9 cellular contexts compared by ENCODE assay signal in the genomic region with DNA sequence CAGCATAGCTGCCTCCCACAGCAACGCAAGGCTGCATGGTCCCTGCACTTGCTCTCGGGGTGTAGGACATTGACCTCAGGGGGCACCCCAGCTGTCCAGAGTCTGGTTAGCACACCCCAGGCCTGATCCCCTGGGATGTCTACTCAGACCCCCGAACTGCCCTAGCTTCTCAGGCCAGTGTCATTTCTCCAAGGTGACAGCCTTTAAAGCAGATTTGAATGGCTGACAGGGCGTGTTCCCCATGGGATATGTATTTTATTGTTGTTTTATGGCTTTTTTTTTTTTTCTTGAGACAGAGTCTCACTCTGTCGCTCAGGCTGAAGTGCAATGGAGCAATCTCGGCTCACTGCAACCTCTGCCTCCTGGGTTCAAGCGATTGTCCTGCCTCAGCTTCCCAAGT. TPM values are rescaled to one million over a fixed set of nuclear protein-coding genes. Genes with fewer than 3 reads are reported as not detected.
DNase-seq lines count a peak whose midpoint lies in the region; ATAC-seq and TF ChIP-seq lines count a peak whose summit lies in the region.
"Had no signal": no experiment of that assay in that cellular context is flagged by ENCODE, and none has a peak within 500 bp of the region (broad histone marks: within the 10 kb centered on the region; RNA-seq: fewer than 3 reads in every experiment).

No MANE protein-coding gene starts in this region.

- no peaks in the 10 kb centered on the region for H3K27me3 Mint-ChIP-seq in mesothelial cell of epicardium (ENCODE audit: low read depth)
- H3K27me3 Mint-ChIP-seq: activated CD4-positive, alpha-beta T cell treated with anti-CD3 and anti-CD28 coated beads, Interleukin-2, amount 10 ng/mL, durations not matched to agents 7 days and 5 days had no signal

- H3K9me3 Mint-ChIP-seq in mesothelial cell of epicardium = no peaks in the 10 kb centered on the region
- peaks cover 0 to 5% of the 10 kb centered on the region in 2 donors for H3K9me3 Mint-ChIP-seq in activated naive CD4-positive, alpha-beta T cell treated with anti-CD3 and anti-CD28 coated beads, Interleukin-2, amount 50 U/mL, for 72 hours
- H3K9me3 Mint-ChIP-seq: activated CD4-positive, alpha-beta T cell treated with anti-CD3 and anti-CD28 coated beads, Interleukin-2, amount 10 ng/mL, durations not matched to agents 7 days and 5 days had no signal

- no peak for ATAC-seq in HCT116
- ATAC-seq in body of pancreas = no peak
- ATAC-seq in HG03175 (IDR thresholded peaks at IDR 0.05; ENCODE audit: unreplicated experiment) = no peak
- ATAC-seq in activated naive CD4-positive, alpha-beta T cell treated with anti-CD3 and anti-CD28 coated beads, Interleukin-2, amount 50 U/mL, for 72 hours = no peak

- H2AFZ ChIP-seq in HCT116 (ENCODE audit: low read depth, low read length, poor library complexity, severe bottlenecking) = no peak overlapping the region

- no TSS peak for BruUV-seq in HCT116 (replicated peaks; lab: Mats Ljungman, UMichigan)

- RAD21 ChIA-PET in HCT116 (lab: Charles Lee; ENCODE audit: low non-redundant PET in 1 of 2, low total read pairs in 2 of 2, uncharacterized antibody in 2 of 2, unreplicated experiment in 2 of 2) = interaction anchor here (0.6 to 1.0 kb wide), 4 partner anchors 10 to 56 kb away, joined by 3 to 4 read pairs (median 3); no protein-coding TSS in a partner anchor

- TF ChIP-seq POLR2A in HCT116 (IDR thresholded peaks at IDR 0.05; ENCODE audit: borderline replicate concordance, extremely low read depth, insufficient read depth, insufficient read length) = peak; percentile 24
- TF ChIP-seq POLR2A in body of pancreas (IDR thresholded peaks at IDR 0.05) = no peak

- no peak for TF ChIP-seq RAD21 in HCT116 (IDR thresholded peaks at IDR 0.05; ENCODE audit: low read depth)

- peaks cover 60 to 92% of the 10 kb centered on the region in 2 experiments for H3K4me1 ChIP-seq in HCT116 (ENCODE audit: control insufficient read depth in 1 of 2, insufficient read depth in 2 of 2, low read length in 2 of 2)
- H3K4me1 ChIP-seq in body of pancreas = peaks cover 25% of the 10 kb centered on the region

- no peaks in the 10 kb centered on the region for H3K9me2 ChIP-seq in HCT116 (ENCODE audit: insufficient read depth)

- POLR2A ChIA-PET in HCT116 (lab: Charles Lee) = interaction anchor here (1.3 to 3.7 kb wide), 9 partner anchors 8 to 55 kb away, joined by 6 to 33 read pairs (median 11); a partner anchor contains a TSS

- H3K79me2 ChIP-seq in HCT116 (ENCODE audit: insufficient read depth, low read length) = no peaks in the 10 kb centered on the region

- H3K4me2 ChIP-seq in HCT116 (ENCODE audit: low read length) = peak overlapping the region; percentile 92

- no peak overlapping the region for H3K4me3 Mint-ChIP-seq in mesothelial cell of epicardium
- H3K4me3 Mint-ChIP-seq: activated CD4-positive, alpha-beta T cell treated with anti-CD3 and anti-CD28 coated beads, Interleukin-2, amount 10 ng/mL, durations not matched to agents 7 days and 5 days had no signal

- DNase-seq in HCT116 (ENCODE audit: low read depth, low spot score) (no peak), body of pancreas (no peak), mesothelial cell of epicardium (ENCODE audit: low spot score in 2 of 2, unreplicated experiment in 2 of 2) (no peak), 8988T (no peak)
- no peak for DNase-seq in stimulated activated CD4-positive, alpha-beta T cell treated with anti-CD3 and anti-CD28 coated beads, Interleukin-12 subunit alpha, Interleukin-12 subunit beta, amount 100 ng/mL, for 4 hours
- DNase-seq in activated naive CD4-positive, alpha-beta T cell treated with anti-CD3 and anti-CD28 coated beads, Interleukin-2, amount 50 U/mL, for 72 hours (ENCODE audit: low spot score in 2 of 2) = no peak
- DNase-seq: activated CD4-positive, alpha-beta T cell treated with anti-CD3 and anti-CD28 coated beads, Interleukin-2, amount 10 ng/mL, durations not matched to agents 7 days and 5 days had no signal

- H3K27ac ChIP-seq in HCT116 (ENCODE audit: low read depth, low read length) = peak overlapping the region; percentile 99
- H3K27ac ChIP-seq in body of pancreas = peak overlapping the region in 3 of 4 donors; percentile 99 to 100 (median 100)
- peak overlapping the region; percentile 99 for H3K27ac ChIP-seq in temporal lobe (ENCODE audit: low read depth, low read length)

- H3K4me3 ChIP-seq in HCT116 (replicated peaks in 1 of 2; ENCODE audit: low read depth in 1 of 2, low read length in 2 of 2) (peak overlapping the region; percentile 66 to 68), body of pancreas (no peak overlapping the region)

- no peaks in the 10 kb centered on the region for H3K9me3 ChIP-seq in HCT116 (ENCODE audit: control insufficient read depth in 1 of 2, insufficient read depth in 1 of 2, low read depth in 1 of 2, low read length in 2 of 2)
- H3K9me3 ChIP-seq in body of pancreas = no peaks in the 10 kb centered on the region

- no peaks in the 10 kb centered on the region for H3K27me3 ChIP-seq in HCT116 (ENCODE audit: insufficient read depth, low read length)
- no peaks in the 10 kb centered on the region for H3K27me3 ChIP-seq in body of pancreas

- CTCF ChIA-PET in HCT116 (lab: Charles Lee) = interaction anchor here (0.5 to 4.5 kb wide), 8 partner anchors 8 to 109 kb away, joined by 3 to 19 read pairs (median 6); no protein-coding TSS in a partner anchor

- TF ChIP-seq CTCF in HCT116 (IDR thresholded peaks at IDR 0.05 in 2 of 3, conservative IDR thresholded peaks at IDR 0.05 in 1 of 3; ENCODE audit: borderline replicate concordance in 1 of 3, insufficient read depth in 1 of 3, low read depth in 2 of 3, low read length in 2 of 3) (no peak), body of pancreas (IDR thresholded peaks at IDR 0.05) (no peak), mesothelial cell of epicardium (IDR thresholded peaks at IDR 0.05; ENCODE audit: unreplicated experiment) (no peak)

- H3K4me1 Mint-ChIP-seq in mesothelial cell of epicardium = peaks cover 33% of the 10 kb centered on the region

- H3K36me3 ChIP-seq in HCT116 (ENCODE audit: control insufficient read depth in 1 of 2, insufficient read depth in 2 of 2, low read length in 2 of 2) = no peaks in the 10 kb centered on the region
- H3K36me3 ChIP-seq in body of pancreas (replicated peaks in 1 of 2; ENCODE audit: insufficient read depth in 1 of 2, low read depth in 2 of 2) = no peaks in the 10 kb centered on the region

- H4K20me1 ChIP-seq in HCT116 (ENCODE audit: insufficient read depth) = no peaks in the 10 kb centered on the region

- H3K27ac Mint-ChIP-seq in mesothelial cell of epicardium = peak overlapping the region; percentile 98
- no peak overlapping the region for H3K27ac Mint-ChIP-seq in activated naive CD4-positive, alpha-beta T cell treated with anti-CD3 and anti-CD28 coated beads, Interleukin-2, amount 50 U/mL, for 72 hours

- H3K9ac ChIP-seq in HCT116 (ENCODE audit: low read length) = peak overlapping the region; percentile 89

- no peaks in the 10 kb centered on the region for H3K36me3 Mint-ChIP-seq in mesothelial cell of epicardium
- peaks cover 0 to 7% of the 10 kb centered on the region in 2 donors for H3K36me3 Mint-ChIP-seq in activated naive CD4-positive, alpha-beta T cell treated with anti-CD3 and anti-CD28 coated beads, Interleukin-2, amount 50 U/mL, for 72 hours

- WGBS in body of pancreas, 2 donors = 72 to 82% methylated on average over 7 of the region's 7 CpGs

- intact Hi-C loops in HCT116 (cut with micrococcal nuclease) (no loop called here), body of pancreas (cut with DNase I) (no loop called here)

TF ChIP-seq in HCT116, 20 proteins besides CTCF, POLR2A, EP300 and RAD21 (continues in another document):
- TF ChIP-seq ELF1 (IDR thresholded peaks at IDR 0.05; ENCODE audit: borderline replicate concordance, low read depth) (no peak), JUND (IDR thresholded peaks at IDR 0.05) (no peak), ZFX (IDR thresholded peaks at IDR 0.05) (no peak), TCF7L2 (IDR thresholded peaks at IDR 0.05; ENCODE audit: borderline replicate concordance, extremely low read depth, insufficient read depth, insufficient read length) (no peak), EGR1 (IDR thresholded peaks at IDR 0.05; ENCODE audit: low read depth) (no peak), CEBPB (IDR thresholded peaks at IDR 0.05; ENCODE audit: low read depth) (no peak), EZH2phosphoT487 (IDR thresholded peaks at IDR 0.05; ENCODE audit: borderline replicate concordance) (no peak), SRF (IDR thresholded peaks at IDR 0.05; ENCODE audit: low read depth) (no peak), POLR2AphosphoS5 (IDR thresholded peaks at IDR 0.05; ENCODE audit: low read depth, low read length) (no peak), ZNF274 (IDR thresholded peaks at IDR 0.05; ENCODE audit: low read depth, low read length) (no peak)
- TF ChIP-seq, protein P1, sequence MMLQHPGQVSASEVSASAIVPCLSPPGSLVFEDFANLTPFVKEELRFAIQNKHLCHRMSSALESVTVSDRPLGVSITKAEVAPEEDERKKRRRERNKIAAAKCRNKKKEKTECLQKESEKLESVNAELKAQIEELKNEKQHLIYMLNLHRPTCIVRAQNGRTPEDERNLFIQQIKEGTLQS (IDR thresholded peaks at IDR 0.05) = no peak
- TF ChIP-seq, protein P2, sequence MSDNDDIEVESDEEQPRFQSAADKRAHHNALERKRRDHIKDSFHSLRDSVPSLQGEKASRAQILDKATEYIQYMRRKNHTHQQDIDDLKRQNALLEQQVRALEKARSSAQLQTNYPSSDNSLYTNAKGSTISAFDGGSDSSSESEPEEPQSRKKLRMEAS (IDR thresholded peaks at IDR 0.05) = no peak
- TF ChIP-seq, protein P3, sequence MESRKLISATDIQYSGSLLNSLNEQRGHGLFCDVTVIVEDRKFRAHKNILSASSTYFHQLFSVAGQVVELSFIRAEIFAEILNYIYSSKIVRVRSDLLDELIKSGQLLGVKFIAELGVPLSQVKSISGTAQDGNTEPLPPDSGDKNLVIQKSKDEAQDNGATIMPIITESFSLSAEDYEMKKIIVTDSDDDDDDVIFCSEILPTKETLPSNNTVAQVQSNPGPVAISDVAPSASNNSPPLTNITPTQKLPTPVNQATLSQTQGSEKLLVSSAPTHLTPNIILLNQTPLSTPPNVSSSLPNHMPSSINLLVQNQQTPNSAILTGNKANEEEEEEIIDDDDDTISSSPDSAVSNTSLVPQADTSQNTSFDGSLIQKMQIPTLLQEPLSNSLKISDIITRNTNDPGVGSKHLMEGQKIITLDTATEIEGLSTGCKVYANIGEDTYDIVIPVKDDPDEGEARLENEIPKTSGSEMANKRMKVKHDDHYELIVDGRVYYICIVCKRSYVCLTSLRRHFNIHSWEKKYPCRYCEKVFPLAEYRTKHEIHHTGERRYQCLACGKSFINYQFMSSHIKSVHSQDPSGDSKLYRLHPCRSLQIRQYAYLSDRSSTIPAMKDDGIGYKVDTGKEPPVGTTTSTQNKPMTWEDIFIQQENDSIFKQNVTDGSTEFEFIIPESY (IDR thresholded peaks at IDR 0.05; ENCODE audit: extremely low read depth, insufficient replicate concordance, low read length) = no peak

RNA-seq across cellular contexts. Expression of a gene that starts 40.8 kb away (rescaled TPM):
- 2,752 TPM for total RNA-seq in HCT116 (2021; ENCODE audit: unreplicated experiment)
- polyA plus RNA-seq in HCT116 (2012) = 2,841 and 3,306 TPM in 2 replicates
- total RNA-seq in body of pancreas = 100 to 1,000 TPM; 532 to 757 TPM
- 1,098 to 1,149 TPM (median 1,136 TPM) in 3 replicates for total RNA-seq in mesothelial cell of epicardium
- total RNA-seq in temporal lobe = 458 TPM
- total RNA-seq in activated naive CD4-positive, alpha-beta T cell treated with anti-CD3 and anti-CD28 coated beads, Interleukin-2, amount 50 U/mL, for 72 hours = 1,000 to 10,000 TPM; 1,703 to 2,175 TPM

Comparison
In these comparisons a context has a peak if more than half of its experiments do, and no peak if none do; other contexts are left out.
1. H3K4me3 ChIP-seq: peak in HCT116 (2 of 2); none in body of pancreas (0 of 2).
2. Peak in every context shown above with its lines, with median percentiles within 50 percentile points of each other: H3K27ac ChIP-seq.